ENCODE assay signal across 1 cellular context in genomic region chr11:447923-448731, GRCh38.
TF ChIP-seq lines count a peak whose summit lies in the region.

No MANE protein-coding gene starts in this region.

TF ChIP-seq in HepG2, 621 proteins besides CTCF, POLR2A, EP300 and RAD21 (continued from another document and continues in another):
- TF ChIP-seq ZNF609 (CRISPR knock-in tag; IDR thresholded peaks at IDR 0.05; ENCODE audit: borderline replicate concordance) (0 out of 2 replicates have a peak, but pooled peaks have one; percentile 35), GMEB2 (CRISPR knock-in tag; IDR thresholded peaks at IDR 0.05; ENCODE audit: low read depth) (peak; percentile 48; the same call in 1 of the 2 replicates), ZNF235 (CRISPR knock-in tag; IDR thresholded peaks at IDR 0.05; ENCODE audit: borderline replicate concordance) (peak; percentile 45; the same call in 1 of the 2 replicates), GATAD2A (CRISPR knock-in tag; IDR thresholded peaks at IDR 0.05) (peak; percentile 68), ZNF614 (CRISPR knock-in tag; IDR thresholded peaks at IDR 0.05; ENCODE audit: borderline replicate concordance) (peak; percentile 83; the same call in 1 of the 2 replicates), YY1 (IDR thresholded peaks at IDR 0.05; ENCODE audit: insufficient read depth, insufficient replicate concordance, low read depth, low read length) (peak; percentile 59), GABPB1 (CRISPR knock-in tag; IDR thresholded peaks at IDR 0.05) (peak; percentile 86), FOSL2 (CRISPR knock-in tag; IDR thresholded peaks at IDR 0.05) (peak; percentile 51), ZNF30 (CRISPR knock-in tag; IDR thresholded peaks at IDR 0.05) (no peak), ARID2 (CRISPR knock-in tag; IDR thresholded peaks at IDR 0.05; ENCODE audit: borderline replicate concordance) (peak; percentile 78; the same call in 1 of the 2 replicates), MIER2 (CRISPR knock-in tag; IDR thresholded peaks at IDR 0.05) (0 out of 2 replicates have a peak, but pooled peaks have one; percentile 27), ZNF790 (CRISPR knock-in tag; IDR thresholded peaks at IDR 0.05; ENCODE audit: borderline replicate concordance) (no peak), SSRP1 (CRISPR knock-in tag; IDR thresholded peaks at IDR 0.05) (peak; percentile 53; the same call in 1 of the 2 replicates), ZNF121 (CRISPR knock-in tag; IDR thresholded peaks at IDR 0.05) (peak; percentile 48), ZBTB1 (CRISPR knock-in tag; IDR thresholded peaks at IDR 0.05; ENCODE audit: borderline replicate concordance) (no peak), EED (CRISPR knock-in tag; IDR thresholded peaks at IDR 0.05) (no peak), ZNF773 (CRISPR knock-in tag; IDR thresholded peaks at IDR 0.05; ENCODE audit: borderline replicate concordance) (0 out of 2 replicates have a peak, but pooled peaks have one; percentile 65), HNRNPLL (IDR thresholded peaks at IDR 0.05; ENCODE audit: low read depth, low read length, poor library complexity, severe bottlenecking) (peak; percentile 50), ZNF709 (CRISPR knock-in tag; IDR thresholded peaks at IDR 0.05) (peak; percentile 78; the same call in 1 of the 2 replicates), XRCC5 (optimal IDR thresholded peaks at IDR 0.05; ENCODE audit: low read length) (peak; percentile 90), ZNF33B (CRISPR knock-in tag; IDR thresholded peaks at IDR 0.05) (peak; percentile 51; the same call in 1 of the 2 replicates), ZMYM4 (CRISPR knock-in tag; IDR thresholded peaks at IDR 0.05) (peak; percentile 46; the same call in 1 of the 2 replicates), FOXK2 (IDR thresholded peaks at IDR 0.05) (no peak), HNF4G (IDR thresholded peaks at IDR 0.05; ENCODE audit: borderline replicate concordance, low read depth, low read length) (no peak), HNF4G (CRISPR knock-in tag; IDR thresholded peaks at IDR 0.05; ENCODE audit: borderline replicate concordance, low read depth) (no peak), ZNF350 (CRISPR knock-in tag; IDR thresholded peaks at IDR 0.05; ENCODE audit: borderline replicate concordance, low read depth) (peak; percentile 29; the same call in 1 of the 2 replicates), ELK4 (CRISPR knock-in tag; IDR thresholded peaks at IDR 0.05; ENCODE audit: borderline replicate concordance) (no peak), HNF4A (CRISPR knock-in tag; IDR thresholded peaks at IDR 0.05) (0 out of 2 replicates have a peak, but pooled peaks have one; percentile 19), ZNF619 (CRISPR knock-in tag; IDR thresholded peaks at IDR 0.05) (no peak), ZNF691 (CRISPR knock-in tag; IDR thresholded peaks at IDR 0.05; ENCODE audit: borderline replicate concordance, low read depth) (peak; percentile 78; the same call in 1 of the 2 replicates), PHF8 (CRISPR knock-in tag; IDR thresholded peaks at IDR 0.05) (peak; percentile 87), LRRFIP1 (CRISPR knock-in tag; conservative IDR thresholded peaks at IDR 0.05) (no peak), HDAC2 (CRISPR knock-in tag; IDR thresholded peaks at IDR 0.05) (peak; percentile 82), NFKBIZ (CRISPR knock-in tag; IDR thresholded peaks at IDR 0.05) (no peak), MLLT10 (CRISPR knock-in tag; IDR thresholded peaks at IDR 0.05) (no peak), NFYC (CRISPR knock-in tag; IDR thresholded peaks at IDR 0.05) (0 out of 2 replicates have a peak, but pooled peaks have one; percentile 11), NFKB2 (CRISPR knock-in tag; IDR thresholded peaks at IDR 0.05; ENCODE audit: borderline replicate concordance) (peak; percentile 71; the same call in 1 of the 2 replicates), ZNF704 (CRISPR knock-in tag; IDR thresholded peaks at IDR 0.05; ENCODE audit: borderline replicate concordance) (no peak; the same call in 1 of the 2 replicates), ZNF598 (CRISPR knock-in tag; IDR thresholded peaks at IDR 0.05; ENCODE audit: borderline replicate concordance) (peak; percentile 77), E2F5 (CRISPR knock-in tag; conservative IDR thresholded peaks at IDR 0.05) (no peak), ZNF597 (CRISPR knock-in tag; IDR thresholded peaks at IDR 0.05) (no peak), E2F2 (CRISPR knock-in tag; IDR thresholded peaks at IDR 0.05; ENCODE audit: borderline replicate concordance) (no peak), TBL1XR1 (IDR thresholded peaks at IDR 0.05; ENCODE audit: borderline replicate concordance, low read length, partially characterized antibody) (peak; percentile 10), MXI1 (IDR thresholded peaks at IDR 0.05; ENCODE audit: borderline replicate concordance, low read depth, low read length) (peak; percentile 74; the same call in 1 of the 3 replicates), SALL1 (CRISPR knock-in tag; IDR thresholded peaks at IDR 0.05) (peak; percentile 87), GZF1 (CRISPR knock-in tag; IDR thresholded peaks at IDR 0.05) (peak; percentile 46; the same call in 1 of the 2 replicates), KMT2B (CRISPR knock-in tag; IDR thresholded peaks at IDR 0.05) (peak; percentile 56; the same call in 1 of the 2 replicates), ZNF296 (CRISPR knock-in tag; conservative IDR thresholded peaks at IDR 0.05) (peak; percentile 66; the same call in 1 of the 2 replicates), ZNF615 (CRISPR knock-in tag; IDR thresholded peaks at IDR 0.05; ENCODE audit: borderline replicate concordance) (no peak), ZFP82 (CRISPR knock-in tag; IDR thresholded peaks at IDR 0.05; ENCODE audit: borderline replicate concordance) (no peak)
